Comparison of ENCODE assay signal across 25 cellular contexts in the genomic region with DNA sequence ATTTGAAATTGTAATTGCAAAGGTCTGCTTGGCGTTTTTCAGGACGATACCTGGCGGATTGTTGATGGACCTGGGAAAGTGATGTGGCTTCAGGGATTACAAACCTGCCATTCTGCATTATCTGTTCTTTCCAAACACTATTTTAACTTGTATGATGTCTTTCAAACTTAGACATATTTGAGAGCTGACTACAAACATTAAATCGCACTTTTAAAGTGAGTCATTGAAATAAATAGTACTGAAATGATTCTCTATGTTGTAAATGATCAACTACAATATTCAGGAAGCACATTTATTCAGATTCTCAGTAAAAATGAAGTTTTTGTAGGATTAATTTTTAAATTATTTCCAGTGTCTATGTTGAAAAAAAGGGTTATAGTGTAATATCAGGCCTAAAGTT. TPM values are rescaled to one million over a fixed set of nuclear protein-coding genes. Genes with fewer than 3 reads are reported as not detected.
"Had no signal": no experiment of that assay in that cellular context is flagged by ENCODE, and none has a peak within 500 bp of the region (broad histone marks: within the 10 kb centered on the region; RNA-seq: fewer than 3 reads in every experiment).

No MANE protein-coding gene starts in this region.

- H3K36me3 ChIP-seq: colonic mucosa had no signal

- H3K27ac ChIP-seq: body of pancreas, colonic mucosa, epithelial cell of prostate, foreskin keratinocyte, left ventricle myocardium inferior, skin epidermis, tibial nerve had no signal

- H3K27me3 ChIP-seq: body of pancreas, colonic mucosa, foreskin keratinocyte, tibial nerve had no signal

- H3K9me3 ChIP-seq: body of pancreas, colonic mucosa, left ventricle myocardium inferior, tibial nerve had no signal

- FAIRE-seq: kidney, urothelium cell line had no signal

- H3K4me3 ChIP-seq: body of pancreas, colonic mucosa, left ventricle myocardium inferior, skin epidermis, tibial nerve had no signal

- H3K4me1 ChIP-seq: body of pancreas, colonic mucosa, left ventricle myocardium inferior, tibial nerve had no signal

- DNase-seq: activated CD4-positive, alpha-beta memory T cell treated with anti-CD3 and anti-CD28 coated beads, Interleukin-2, amount 10 ng/mL, durations not matched to agents 7 days and 5 days; activated CD4-positive, alpha-beta T cell treated with anti-CD3 and anti-CD28 coated beads for 48 hours; activated CD4-positive, CD25-positive, alpha-beta regulatory T cell; activated naive CD4-positive, alpha-beta T cell; activated naive CD8-positive, alpha-beta T cell treated with anti-CD3 and anti-CD28 coated beads for 36 hours; activated T-cell treated with anti-CD3 and anti-CD28 coated beads, Interleukin-2, amount 50 U/mL, for 1 hour; amygdala; body of pancreas; caudate nucleus; colonic mucosa; endodermal cell; foreskin keratinocyte; glutamatergic neuron; hippocampal formation; kidney; left ventricle myocardium inferior; occipital lobe; right cardiac atrium had no signal

RNA-seq across cellular contexts. Expression of a gene that starts 32.3 kb away (rescaled TPM):
- total RNA-seq: activated CD4-positive, alpha-beta memory T cell treated with anti-CD3 and anti-CD28 coated beads, Interleukin-2, amount 10 ng/mL, durations not matched to agents 7 days and 5 days; activated naive CD8-positive, alpha-beta T cell treated with anti-CD3 and anti-CD28 coated beads for 36 hours; activated T-helper 17 cell treated with anti-CD3 and anti-CD28 coated beads, Interleukin-2, amount 50 U/mL, for 72 hours; left ventricle myocardium inferior; mononuclear cell; right cardiac atrium had no signal
- polyA plus RNA-seq: neural cell, right cardiac atrium had no signal
